Comparison of ENCODE assay signal across 1 cellular context in the genomic region with DNA sequence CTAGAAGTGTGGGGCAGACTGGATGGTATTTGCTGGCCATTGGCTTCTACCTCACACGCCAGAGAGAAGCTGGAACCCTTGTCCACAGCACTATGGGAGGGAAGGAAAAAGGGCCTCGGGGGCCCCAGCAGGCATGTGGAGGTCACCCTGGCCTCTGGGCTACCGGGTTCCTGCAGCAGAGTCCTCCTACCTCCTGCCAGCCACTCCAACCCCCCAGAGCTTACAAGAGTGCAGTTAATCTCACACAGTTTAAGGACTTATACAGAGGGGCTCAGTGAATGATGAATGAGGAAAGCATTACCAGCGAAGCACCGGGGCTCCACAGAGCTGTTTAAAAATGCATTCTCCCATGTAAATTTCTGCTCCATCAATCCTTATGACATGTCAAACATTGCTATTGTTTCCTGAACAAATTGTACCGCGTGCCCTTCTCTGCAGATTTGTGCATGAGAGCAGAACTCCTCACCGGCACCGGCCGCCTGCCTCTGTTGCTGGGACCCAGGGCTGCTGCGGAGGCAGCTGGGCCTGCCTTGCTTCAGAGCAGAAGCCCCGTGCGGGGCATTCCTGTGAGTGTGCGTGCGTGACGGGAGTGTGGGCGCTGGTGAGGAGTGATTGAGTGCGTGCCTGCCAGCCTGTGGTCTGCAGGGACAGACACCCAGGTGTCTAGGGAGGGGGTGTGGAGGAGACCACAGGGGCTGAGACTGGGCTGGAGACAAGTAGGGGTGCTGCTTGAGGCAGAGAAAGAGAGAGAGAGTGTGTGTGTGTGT.
TF ChIP-seq lines count a peak whose summit lies in the region.

No MANE protein-coding gene starts in this region.

TF ChIP-seq in GM12878, 131 proteins besides CTCF, POLR2A, EP300 and RAD21 (continued from another document and continues in another):
- TF ChIP-seq, protein P1, sequence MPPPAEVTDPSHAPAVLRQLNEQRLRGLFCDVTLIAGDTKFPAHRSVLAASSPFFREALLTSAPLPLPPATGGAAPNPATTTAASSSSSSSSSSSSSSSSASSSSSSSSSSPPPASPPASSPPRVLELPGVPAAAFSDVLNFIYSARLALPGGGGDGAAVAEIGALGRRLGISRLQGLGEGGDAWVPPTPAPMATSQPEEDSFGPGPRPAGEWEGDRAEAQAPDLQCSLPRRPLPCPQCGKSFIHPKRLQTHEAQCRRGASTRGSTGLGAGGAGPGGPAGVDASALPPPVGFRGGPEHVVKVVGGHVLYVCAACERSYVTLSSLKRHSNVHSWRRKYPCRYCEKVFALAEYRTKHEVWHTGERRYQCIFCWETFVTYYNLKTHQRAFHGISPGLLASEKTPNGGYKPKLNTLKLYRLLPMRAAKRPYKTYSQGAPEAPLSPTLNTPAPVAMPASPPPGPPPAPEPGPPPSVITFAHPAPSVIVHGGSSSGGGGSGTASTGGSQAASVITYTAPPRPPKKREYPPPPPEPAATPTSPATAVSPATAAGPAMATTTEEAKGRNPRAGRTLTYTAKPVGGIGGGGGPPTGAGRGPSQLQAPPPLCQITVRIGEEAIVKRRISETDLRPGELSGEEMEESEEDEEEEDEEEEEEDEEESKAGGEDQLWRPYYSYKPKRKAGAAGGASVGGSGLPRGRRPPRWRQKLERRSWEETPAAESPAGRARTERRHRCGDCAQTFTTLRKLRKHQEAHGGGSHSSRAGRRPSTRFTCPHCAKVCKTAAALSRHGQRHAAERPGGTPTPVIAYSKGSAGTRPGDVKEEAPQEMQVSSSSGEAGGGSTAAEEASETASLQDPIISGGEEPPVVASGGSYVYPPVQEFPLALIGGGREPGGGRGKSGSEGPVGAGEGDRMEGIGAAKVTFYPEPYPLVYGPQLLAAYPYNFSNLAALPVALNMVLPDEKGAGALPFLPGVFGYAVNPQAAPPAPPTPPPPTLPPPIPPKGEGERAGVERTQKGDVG (CRISPR knock-in tag; IDR thresholded peaks at IDR 0.05): no peak
- TF ChIP-seq NFIC (IDR thresholded peaks at IDR 0.05; ENCODE audit: low read depth, low read length) (no peak), MTA3 (IDR thresholded peaks at IDR 0.05; ENCODE audit: borderline replicate concordance, low read length) (no peak), TAF1 (IDR thresholded peaks at IDR 0.05; ENCODE audit: borderline replicate concordance, low read depth, low read length) (no peak), NRF1 (conservative IDR thresholded peaks at IDR 0.05; ENCODE audit: low read depth, low read length) (no peak), STAT1 (conservative IDR thresholded peaks at IDR 0.05) (no peak), RUNX3 (IDR thresholded peaks at IDR 0.05; ENCODE audit: low read length) (peak; percentile 62), SIX5 (IDR thresholded peaks at IDR 0.05; ENCODE audit: low read depth, low read length, severe bottlenecking) (no peak), SUPT20H (IDR thresholded peaks at IDR 0.05; ENCODE audit: borderline replicate concordance, control insufficient read depth, low read depth, low read length) (no peak), BCLAF1 (IDR thresholded peaks at IDR 0.05) (no peak), PAX8 (IDR thresholded peaks at IDR 0.05) (no peak), MYB (IDR thresholded peaks at IDR 0.05; ENCODE audit: borderline replicate concordance, low read depth, low read length) (no peak), ASH2L (IDR thresholded peaks at IDR 0.05; ENCODE audit: borderline replicate concordance, low read depth) (no peak), PAX5 (IDR thresholded peaks at IDR 0.05; ENCODE audit: borderline replicate concordance, low read depth, low read length) (peak; percentile 78; the same call in 1 of the 2 replicates), IRF4 (IDR thresholded peaks at IDR 0.05; ENCODE audit: low read depth, low read length) (no peak), RB1 (IDR thresholded peaks at IDR 0.05; ENCODE audit: borderline replicate concordance) (no peak), ZNF384 (IDR thresholded peaks at IDR 0.05; ENCODE audit: borderline replicate concordance, low read depth, low read length) (no peak), SMAD1 (IDR thresholded peaks at IDR 0.05; ENCODE audit: low read depth, partially characterized antibody) (no peak), CHD2 (IDR thresholded peaks at IDR 0.05; ENCODE audit: borderline replicate concordance, low read depth, low read length) (no peak), POLR2AphosphoS5 (IDR thresholded peaks at IDR 0.05; ENCODE audit: low read length) (no peak), ETV6 (conservative IDR thresholded peaks at IDR 0.05 in 1 of 2, IDR thresholded peaks at IDR 0.05 in 1 of 2; ENCODE audit: borderline replicate concordance in 1 of 2, low read depth in 1 of 2) (no peak), NKRF (conservative IDR thresholded peaks at IDR 0.05) (no peak), RELA (IDR thresholded peaks at IDR 0.05; ENCODE audit: borderline replicate concordance, partially characterized antibody) (no peak), CBFB (IDR thresholded peaks at IDR 0.05; ENCODE audit: low read depth) (no peak), ZNF622 (IDR thresholded peaks at IDR 0.05) (no peak), BACH1 (IDR thresholded peaks at IDR 0.05; ENCODE audit: borderline replicate concordance) (no peak), ZBTB33 (IDR thresholded peaks at IDR 0.05) (no peak), MXI1 (IDR thresholded peaks at IDR 0.05; ENCODE audit: low read depth, low read length) (no peak), ZZZ3 (IDR thresholded peaks at IDR 0.05; ENCODE audit: control insufficient read depth, insufficient read length, low read depth) (no peak), TCF7 (IDR thresholded peaks at IDR 0.05; ENCODE audit: borderline replicate concordance) (no peak), CBX3 (IDR thresholded peaks at IDR 0.05; ENCODE audit: borderline replicate concordance, low read depth) (no peak), RAD51 (IDR thresholded peaks at IDR 0.05) (no peak), ZNF274 (IDR thresholded peaks at IDR 0.05; ENCODE audit: insufficient read depth, insufficient read length) (no peak), SKIL (IDR thresholded peaks at IDR 0.05; ENCODE audit: low read depth, poor library complexity, severe bottlenecking) (no peak)
- TF ChIP-seq, protein P2, sequence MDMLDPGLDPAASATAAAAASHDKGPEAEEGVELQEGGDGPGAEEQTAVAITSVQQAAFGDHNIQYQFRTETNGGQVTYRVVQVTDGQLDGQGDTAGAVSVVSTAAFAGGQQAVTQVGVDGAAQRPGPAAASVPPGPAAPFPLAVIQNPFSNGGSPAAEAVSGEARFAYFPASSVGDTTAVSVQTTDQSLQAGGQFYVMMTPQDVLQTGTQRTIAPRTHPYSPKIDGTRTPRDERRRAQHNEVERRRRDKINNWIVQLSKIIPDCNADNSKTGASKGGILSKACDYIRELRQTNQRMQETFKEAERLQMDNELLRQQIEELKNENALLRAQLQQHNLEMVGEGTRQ (IDR thresholded peaks at IDR 0.05; ENCODE audit: borderline replicate concordance, low read depth, low read length): no peak
- TF ChIP-seq, protein P3, sequence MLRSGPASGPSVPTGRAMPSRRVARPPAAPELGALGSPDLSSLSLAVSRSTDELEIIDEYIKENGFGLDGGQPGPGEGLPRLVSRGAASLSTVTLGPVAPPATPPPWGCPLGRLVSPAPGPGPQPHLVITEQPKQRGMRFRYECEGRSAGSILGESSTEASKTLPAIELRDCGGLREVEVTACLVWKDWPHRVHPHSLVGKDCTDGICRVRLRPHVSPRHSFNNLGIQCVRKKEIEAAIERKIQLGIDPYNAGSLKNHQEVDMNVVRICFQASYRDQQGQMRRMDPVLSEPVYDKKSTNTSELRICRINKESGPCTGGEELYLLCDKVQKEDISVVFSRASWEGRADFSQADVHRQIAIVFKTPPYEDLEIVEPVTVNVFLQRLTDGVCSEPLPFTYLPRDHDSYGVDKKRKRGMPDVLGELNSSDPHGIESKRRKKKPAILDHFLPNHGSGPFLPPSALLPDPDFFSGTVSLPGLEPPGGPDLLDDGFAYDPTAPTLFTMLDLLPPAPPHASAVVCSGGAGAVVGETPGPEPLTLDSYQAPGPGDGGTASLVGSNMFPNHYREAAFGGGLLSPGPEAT (IDR thresholded peaks at IDR 0.05; ENCODE audit: low read depth): no peak; the same call in 1 of the 2 replicates
- TF ChIP-seq, protein P4, sequence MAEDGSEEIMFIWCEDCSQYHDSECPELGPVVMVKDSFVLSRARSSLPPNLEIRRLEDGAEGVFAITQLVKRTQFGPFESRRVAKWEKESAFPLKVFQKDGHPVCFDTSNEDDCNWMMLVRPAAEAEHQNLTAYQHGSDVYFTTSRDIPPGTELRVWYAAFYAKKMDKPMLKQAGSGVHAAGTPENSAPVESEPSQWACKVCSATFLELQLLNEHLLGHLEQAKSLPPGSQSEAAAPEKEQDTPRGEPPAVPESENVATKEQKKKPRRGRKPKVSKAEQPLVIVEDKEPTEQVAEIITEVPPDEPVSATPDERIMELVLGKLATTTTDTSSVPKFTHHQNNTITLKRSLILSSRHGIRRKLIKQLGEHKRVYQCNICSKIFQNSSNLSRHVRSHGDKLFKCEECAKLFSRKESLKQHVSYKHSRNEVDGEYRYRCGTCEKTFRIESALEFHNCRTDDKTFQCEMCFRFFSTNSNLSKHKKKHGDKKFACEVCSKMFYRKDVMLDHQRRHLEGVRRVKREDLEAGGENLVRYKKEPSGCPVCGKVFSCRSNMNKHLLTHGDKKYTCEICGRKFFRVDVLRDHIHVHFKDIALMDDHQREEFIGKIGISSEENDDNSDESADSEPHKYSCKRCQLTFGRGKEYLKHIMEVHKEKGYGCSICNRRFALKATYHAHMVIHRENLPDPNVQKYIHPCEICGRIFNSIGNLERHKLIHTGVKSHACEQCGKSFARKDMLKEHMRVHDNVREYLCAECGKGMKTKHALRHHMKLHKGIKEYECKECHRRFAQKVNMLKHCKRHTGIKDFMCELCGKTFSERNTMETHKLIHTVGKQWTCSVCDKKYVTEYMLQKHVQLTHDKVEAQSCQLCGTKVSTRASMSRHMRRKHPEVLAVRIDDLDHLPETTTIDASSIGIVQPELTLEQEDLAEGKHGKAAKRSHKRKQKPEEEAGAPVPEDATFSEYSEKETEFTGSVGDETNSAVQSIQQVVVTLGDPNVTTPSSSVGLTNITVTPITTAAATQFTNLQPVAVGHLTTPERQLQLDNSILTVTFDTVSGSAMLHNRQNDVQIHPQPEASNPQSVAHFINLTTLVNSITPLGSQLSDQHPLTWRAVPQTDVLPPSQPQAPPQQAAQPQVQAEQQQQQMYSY (CRISPR knock-in tag; IDR thresholded peaks at IDR 0.05): no peak
